Comparison of ENCODE assay signal across 18 cellular contexts in the genomic region with DNA sequence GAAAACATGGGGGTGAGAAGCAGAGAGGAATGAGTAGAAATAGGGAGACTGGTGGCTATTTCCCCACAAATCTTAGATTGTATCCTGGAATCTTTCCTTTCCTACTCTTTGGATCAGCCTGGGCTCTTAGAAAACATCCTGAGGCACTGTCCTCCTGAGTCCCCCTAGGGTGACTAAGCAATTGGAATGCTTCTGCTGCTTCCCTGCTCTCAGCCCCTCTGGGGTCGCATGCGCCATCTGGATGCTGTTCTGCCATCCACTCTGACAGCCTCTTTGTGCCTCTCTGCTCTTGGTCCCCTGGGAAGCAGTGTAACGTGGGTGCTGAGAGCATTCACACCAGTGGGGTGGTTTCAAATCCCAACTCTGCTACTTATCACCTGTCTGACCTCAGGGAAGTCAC.
A peak's percentile ranks its signal among the peaks of the same experiment; 100 is the strongest.
DNase-seq lines count a peak whose midpoint lies in the region; ATAC-seq and TF ChIP-seq lines count a peak whose summit lies in the region.
"Had no signal": no experiment of that assay in that cellular context is flagged by ENCODE, and none has a peak within 500 bp of the region (broad histone marks: within the 10 kb centered on the region; RNA-seq: fewer than 3 reads in every experiment).

No MANE protein-coding gene starts in this region.

- no peaks in the 10 kb centered on the region for H3K79me2 ChIP-seq in mesendoderm (ENCODE audit: control insufficient read depth, insufficient read depth, low read length)

- H2BK120ac ChIP-seq in IMR-90 (ENCODE audit: low read depth, low read length) (no peak overlapping the region), mesendoderm (ENCODE audit: low read depth, low read length) (no peak overlapping the region)

- no peak for TF ChIP-seq POLR2A in IMR-90 (IDR thresholded peaks at IDR 0.05; ENCODE audit: low read depth, low read length)

- H3K27me3 ChIP-seq in IMR-90 (ENCODE audit: control insufficient read depth, insufficient read depth, low read length): peaks cover 8% of the 10 kb centered on the region
- no peaks in the 10 kb centered on the region for H3K27me3 ChIP-seq in adipocyte (replicated peaks; ENCODE audit: control insufficient read depth, insufficient read depth, low read length)
- no peaks in the 10 kb centered on the region for H3K27me3 ChIP-seq in mesendoderm (ENCODE audit: insufficient read depth, low read length, poor library complexity)

- TF ChIP-seq RAD21 in IMR-90 (IDR thresholded peaks at IDR 0.05; ENCODE audit: low read length): no peak

- H3K9me3 ChIP-seq in IMR-90 (ENCODE audit: control insufficient read depth, insufficient read depth, low read length) (no peaks in the 10 kb centered on the region), adipocyte (ENCODE audit: control insufficient read depth, low read length) (no peaks in the 10 kb centered on the region)
- H3K9me3 ChIP-seq: psoas muscle had no signal

- H3K9ac ChIP-seq in IMR-90 (ENCODE audit: low read depth, low read length): no peak overlapping the region
- no peak overlapping the region for H3K9ac ChIP-seq in adipocyte (ENCODE audit: low read length)
- H3K9ac ChIP-seq in mesendoderm (ENCODE audit: low read length): no peak overlapping the region

- POLR2A ChIA-PET in IMR-90 (lab: Charles Lee; ENCODE audit: unreplicated experiment): no interaction called here

- H3K56ac ChIP-seq in IMR-90 (ENCODE audit: extremely low read depth, insufficient read depth, low read length): no peak overlapping the region
- no peak overlapping the region for H3K56ac ChIP-seq in mesendoderm (ENCODE audit: low read length)

- no peak overlapping the region for H4K91ac ChIP-seq in IMR-90 (ENCODE audit: insufficient read depth, low read depth, low read length)

- no peak overlapping the region for H3K14ac ChIP-seq in IMR-90 (replicated peaks; ENCODE audit: low read depth, low read length)

- H3K27ac ChIP-seq in IMR-90 (ENCODE audit: insufficient read depth, low read length) (no peak overlapping the region), mesendoderm (ENCODE audit: low read depth, low read length) (no peak overlapping the region)
- H3K27ac ChIP-seq: 22Rv1, psoas muscle had no signal

- TF ChIP-seq CTCF in IMR-90 (conservative IDR thresholded peaks at IDR 0.05; ENCODE audit: low read depth, low read length): no peak

- dilution Hi-C loops in IMR-90 (cut with HindIII; ENCODE audit: low sequenced_read_pairs, unreplicated experiment): no loop called here

- no peaks in the 10 kb centered on the region for H3K36me3 ChIP-seq in IMR-90 (ENCODE audit: control insufficient read depth, insufficient read depth, low read length)
- H3K36me3 ChIP-seq in adipocyte (ENCODE audit: control insufficient read depth, insufficient read depth, low read length, severe bottlenecking): no peaks in the 10 kb centered on the region
- H3K36me3 ChIP-seq in mesendoderm (ENCODE audit: control insufficient read depth, insufficient read depth, low read length): no peaks in the 10 kb centered on the region

- no peak overlapping the region for H3K4me2 ChIP-seq in IMR-90 (ENCODE audit: low read depth, low read length)
- no peak overlapping the region for H3K4me2 ChIP-seq in mesendoderm (ENCODE audit: low read length)

- H3K4me1 ChIP-seq in IMR-90 (ENCODE audit: control insufficient read depth, insufficient read depth, low read length) (no peaks in the 10 kb centered on the region), adipocyte (ENCODE audit: control insufficient read depth, insufficient read depth, low read length) (no peaks in the 10 kb centered on the region), mesendoderm (ENCODE audit: control insufficient read depth, low read depth, low read length) (no peaks in the 10 kb centered on the region)
- H3K4me1 ChIP-seq: psoas muscle had no signal

- ATAC-seq in IMR-90 (ENCODE audit: low read depth): 0 out of 2 replicates have a peak, but pooled peaks have one; percentile 32
- no peak for ATAC-seq in HG02884 (IDR thresholded peaks at IDR 0.05; ENCODE audit: unreplicated experiment)
- ATAC-seq: CD8-positive, alpha-beta T cell; GM12878; psoas muscle had no signal

- in situ Hi-C loops in IMR-90 (cut with MboI; ENCODE audit: low sequenced_read_pairs): no loop called here

- no peak overlapping the region for H4K5ac ChIP-seq in IMR-90 (ENCODE audit: low read depth, low read length)
- no peak overlapping the region for H4K5ac ChIP-seq in mesendoderm (ENCODE audit: low read length)

- H3K79me1 ChIP-seq in IMR-90 (ENCODE audit: low read depth in 1 of 2, low read length in 2 of 2) (no peaks in the 10 kb centered on the region), mesendoderm (ENCODE audit: low read length) (no peaks in the 10 kb centered on the region)

- no peak overlapping the region for H2AK9ac ChIP-seq in IMR-90 (replicated peaks; ENCODE audit: low read depth, low read length, poor library complexity)

- no TSS peak for BruUV-seq in IMR-90 (replicated peaks; lab: Mats Ljungman, UMichigan)

- H3K4ac ChIP-seq in IMR-90 (ENCODE audit: low read depth, low read length) (no peak overlapping the region), mesendoderm (ENCODE audit: low read depth, low read length) (no peak overlapping the region)

- H3K23ac ChIP-seq in IMR-90 (ENCODE audit: low read depth, low read length): no peak overlapping the region
- no peak overlapping the region for H3K23ac ChIP-seq in mesendoderm (ENCODE audit: low read length)

- H3K18ac ChIP-seq in IMR-90 (ENCODE audit: low read depth, low read length): no peak overlapping the region
- H3K18ac ChIP-seq in mesendoderm (ENCODE audit: low read length): no peak overlapping the region

- CTCF ChIA-PET in IMR-90 (lab: Yijun Ruan, JAX): no interaction called here

- H2BK15ac ChIP-seq in IMR-90 (ENCODE audit: low read depth, low read length) (no peak overlapping the region), mesendoderm (replicated peaks; ENCODE audit: low read depth) (no peak overlapping the region)

- no peak overlapping the region for H2BK20ac ChIP-seq in IMR-90 (ENCODE audit: low read depth, low read length)

- intact Hi-C loops in IMR-90 (cut with micrococcal nuclease): no loop called here

- no peaks in the 10 kb centered on the region for H4K20me1 ChIP-seq in IMR-90 (ENCODE audit: insufficient read depth, low read length)

- H2AK5ac ChIP-seq in IMR-90 (ENCODE audit: low read depth, low read length) (no peak overlapping the region), mesendoderm (ENCODE audit: low read length) (no peak overlapping the region)

- H2BK5ac ChIP-seq in IMR-90 (ENCODE audit: low read depth, low read length, poor library complexity, severe bottlenecking): no peak overlapping the region
- H2BK5ac ChIP-seq in mesendoderm (ENCODE audit: low read length): no peak overlapping the region

- H4K8ac ChIP-seq in IMR-90 (ENCODE audit: low read depth in 2 of 2, low read length in 2 of 2): no peak overlapping the region
- no peak overlapping the region for H4K8ac ChIP-seq in mesendoderm (ENCODE audit: low read depth, low read length)

- no CpG with 5 or more reads among the region's 3 CpGs for WGBS in IMR-90 (ENCODE audit: extremely low coverage in 2 of 2, insufficient read length in 1 of 2), 2 experiments
- WGBS in mesendoderm (ENCODE audit: extremely low coverage, insufficient coverage, low lambda C conversion rate): no CpG with 5 or more reads among the region's 3 CpGs

- DNase-seq in DMS 273 (lab: John Stamatoyannopoulos, UW; ENCODE audit: unreplicated experiment) (peak; percentile 32), DMS 273 treated with DMSO at 0.1 percent for 48 hours (lab: John Stamatoyannopoulos, UW) (no peak), IMR-90 (no peak), adipocyte (ENCODE audit: low read depth) (peak; percentile 16), mesendoderm (peak; percentile 69), NCI-H146 treated with DMSO at 0.1 percent for 48 hours (lab: John Stamatoyannopoulos, UW; ENCODE audit: unreplicated experiment) (no peak)
- no peak for DNase-seq in activated T-cell treated with anti-CD3 and anti-CD28 coated beads, Interleukin-2, amount 50 U/mL, for 1 hour
- DNase-seq: activated naive CD4-positive, alpha-beta T cell treated with anti-CD3 and anti-CD28 coated beads, Interleukin-2, amount 50 U/mL, for 16 hours; AML-193; CD8-positive, alpha-beta T cell; cortex of kidney; NCI-H526 treated with DMSO at 0.1 percent for 48 hours; psoas muscle; RPMI8226; trophoblast cell had no signal

- H3K9me1 ChIP-seq in IMR-90 (ENCODE audit: insufficient read depth, low read length): 0 out of 2 replicates have a peak, but pooled peaks cover 4% of the 10 kb centered on the region

- no peak overlapping the region for H2AFZ ChIP-seq in IMR-90 (replicated peaks; ENCODE audit: low read length, poor library complexity)

- H3K4me3 ChIP-seq in IMR-90 (ENCODE audit: insufficient read depth, low read depth, low read length): no peak overlapping the region
- H3K4me3 ChIP-seq in adipocyte (ENCODE audit: low read length): no peak overlapping the region
- no peak overlapping the region for H3K4me3 ChIP-seq in mesendoderm (ENCODE audit: low read length)
- H3K4me3 ChIP-seq: GM12878, psoas muscle had no signal

TF ChIP-seq in IMR-90, 13 proteins besides CTCF, POLR2A, EP300 and RAD21:
- TF ChIP-seq, protein P1, sequence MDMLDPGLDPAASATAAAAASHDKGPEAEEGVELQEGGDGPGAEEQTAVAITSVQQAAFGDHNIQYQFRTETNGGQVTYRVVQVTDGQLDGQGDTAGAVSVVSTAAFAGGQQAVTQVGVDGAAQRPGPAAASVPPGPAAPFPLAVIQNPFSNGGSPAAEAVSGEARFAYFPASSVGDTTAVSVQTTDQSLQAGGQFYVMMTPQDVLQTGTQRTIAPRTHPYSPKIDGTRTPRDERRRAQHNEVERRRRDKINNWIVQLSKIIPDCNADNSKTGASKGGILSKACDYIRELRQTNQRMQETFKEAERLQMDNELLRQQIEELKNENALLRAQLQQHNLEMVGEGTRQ (IDR thresholded peaks at IDR 0.05; ENCODE audit: low read depth, low read length): no peak
- TF ChIP-seq MXI1 (IDR thresholded peaks at IDR 0.05; ENCODE audit: borderline replicate concordance, low read depth, low read length): no peak
TF ChIP-seq in IMR-90: peak in this region for 0.

Comparison
In these comparisons a context has a peak if more than half of its experiments do, and no peak if none do; other contexts are left out.
1. DNase-seq: peak in DMS 273 (single experiment), adipocyte (single experiment) and mesendoderm (single experiment); none in DMS 273 treated with DMSO at 0.1 percent for 48 hours (single experiment), IMR-90 (single experiment), NCI-H146 treated with DMSO at 0.1 percent for 48 hours (single experiment) and activated T-cell treated with anti-CD3 and anti-CD28 coated beads, Interleukin-2, amount 50 U/mL, for 1 hour (single experiment).